In genomic region chr1:200401263-200401662, GRCh38 we compare ENCODE assay signal across 18 cellular contexts. TPM values are rescaled to one million over a fixed set of nuclear protein-coding genes. Genes with fewer than 3 reads are reported as not detected.
DNase-seq lines count a peak whose midpoint lies in the region; ATAC-seq, FAIRE-seq and TF ChIP-seq lines count a peak whose summit lies in the region.
"Had no signal": no experiment of that assay in that cellular context is flagged by ENCODE, and none has a peak within 500 bp of the region (broad histone marks: within the 10 kb centered on the region; RNA-seq: fewer than 3 reads in every experiment).

No MANE protein-coding gene starts in this region.

- H3K79me2 ChIP-seq in smooth muscle cell (ENCODE audit: low read depth): peaks cover 48% of the 10 kb centered on the region

- H3K4me3 Mint-ChIP-seq in T-helper 17 cell: no peak overlapping the region
- H3K4me3 Mint-ChIP-seq in activated T-helper 1 cell treated with anti-CD3 and anti-CD28 coated beads, Interleukin-12 subunit alpha, Interleukin-12 subunit beta, Interleukin-2, Interleukin-4 antibody, amounts not matched to agents 30 ng/mL and 10 ng/mL and 1 ng/mL, durations not matched to agents 14 hours and 24 hours and 36 hours: no peak overlapping the region
- H3K4me3 Mint-ChIP-seq: CD14-positive monocyte had no signal

- peaks cover 26% of the 10 kb centered on the region for H3K4me1 ChIP-seq in smooth muscle cell (ENCODE audit: low read depth)

- H3K9me3 ChIP-seq in T-helper 17 cell (ENCODE audit: control insufficient read depth, low read length, poor library complexity, severe bottlenecking) (no peaks in the 10 kb centered on the region), smooth muscle cell (replicated peaks; ENCODE audit: low read depth) (no peaks in the 10 kb centered on the region)
- H3K9me3 ChIP-seq: SJSA1 had no signal

- no peak for TF ChIP-seq CTCF in smooth muscle cell (IDR thresholded peaks at IDR 0.05; ENCODE audit: borderline replicate concordance, insufficient read depth, poor library complexity, severe bottlenecking)

- peaks cover 8% of the 10 kb centered on the region for H3F3A ChIP-seq in smooth muscle cell (ENCODE audit: low read depth)

- H3K4me2 ChIP-seq in smooth muscle cell: peak overlapping the region; percentile 27
- H3K4me2 ChIP-seq: PC-9 had no signal

- no peaks in the 10 kb centered on the region for H3K27me3 Mint-ChIP-seq in T-helper 17 cell
- H3K27me3 Mint-ChIP-seq in activated T-helper 1 cell treated with anti-CD3 and anti-CD28 coated beads, Interleukin-12 subunit alpha, Interleukin-12 subunit beta, Interleukin-2, Interleukin-4 antibody, amounts not matched to agents 30 ng/mL and 10 ng/mL and 1 ng/mL, durations not matched to agents 14 hours and 24 hours and 36 hours (ENCODE audit: insufficient read depth): no peaks in the 10 kb centered on the region

- intact Hi-C loops in activated T-helper 1 cell treated with anti-CD3 and anti-CD28 coated beads, Interleukin-12 subunit alpha, Interleukin-12 subunit beta, Interleukin-2, Interleukin-4 antibody, amounts not matched to agents 30 ng/mL and 10 ng/mL and 1 ng/mL, durations not matched to agents 14 hours and 24 hours and 36 hours (cut with micrococcal nuclease): no loop called here

- no peak for ATAC-seq in T-helper 17 cell
- ATAC-seq in left lobe of liver: peak; percentile 77
- no peak for ATAC-seq in HG03457 (IDR thresholded peaks at IDR 0.05; ENCODE audit: unreplicated experiment)
- ATAC-seq in HG03108 (IDR thresholded peaks at IDR 0.05; ENCODE audit: unreplicated experiment): no peak

- H3K27me3 ChIP-seq in smooth muscle cell (ENCODE audit: low read depth): no peaks in the 10 kb centered on the region
- H3K27me3 ChIP-seq: SJSA1 had no signal

- peak overlapping the region; percentile 81 for H3K27ac Mint-ChIP-seq in T-helper 17 cell
- no peak overlapping the region for H3K27ac Mint-ChIP-seq in activated T-helper 1 cell treated with anti-CD3 and anti-CD28 coated beads, Interleukin-12 subunit alpha, Interleukin-12 subunit beta, Interleukin-2, Interleukin-4 antibody, amounts not matched to agents 30 ng/mL and 10 ng/mL and 1 ng/mL, durations not matched to agents 14 hours and 24 hours and 36 hours

- DNase-seq in GM18507 (ENCODE audit: extremely low spot score, insufficient read length, low read depth): no peak
- DNase-seq in T-helper 17 cell: no peak
- DNase-seq in left lobe of liver (ENCODE audit: low spot score): no peak
- no peak for DNase-seq in smooth muscle cell (lab: John Stamatoyannopoulos, UW; ENCODE audit: unreplicated experiment)
- no peak for DNase-seq in activated T-helper 1 cell treated with anti-CD3 and anti-CD28 coated beads, Interleukin-12 subunit alpha, Interleukin-12 subunit beta, Interleukin-2, Interleukin-4 antibody, amounts not matched to agents 30 ng/mL and 10 ng/mL and 1 ng/mL, durations not matched to agents 14 hours and 24 hours and 36 hours (ENCODE audit: low spot score)
- DNase-seq in stimulated activated naive CD4-positive, alpha-beta T cell (lab: John Stamatoyannopoulos, UW): no peak
- DNase-seq: NCI-H1436, NCI-H2029, NCI-H2171, NCI-H510A, NCI-H82, PC-9 had no signal

- WGBS in smooth muscle cell (ENCODE audit: low lambda C conversion rate): 70% methylated on average over 2 of the region's 2 CpGs

- FAIRE-seq in GM18507 (lab: Jason Lieb, UNC): peak; percentile 38
- FAIRE-seq: GM12892, HTR-8/SVneo had no signal

- H3K9ac ChIP-seq in smooth muscle cell (ENCODE audit: low read depth): no peak overlapping the region

- H3K36me3 ChIP-seq in smooth muscle cell (ENCODE audit: low read depth): no peaks in the 10 kb centered on the region

- H3K27ac ChIP-seq in smooth muscle cell (ENCODE audit: low read depth): peak overlapping the region; percentile 0
- H3K27ac ChIP-seq: PC-9, SJSA1 had no signal

- peaks cover 56% of the 10 kb centered on the region for H4K20me1 ChIP-seq in smooth muscle cell (ENCODE audit: low read depth)

- H3K4me1 Mint-ChIP-seq in T-helper 17 cell: peaks cover 17% of the 10 kb centered on the region
- peaks cover 23% of the 10 kb centered on the region for H3K4me1 Mint-ChIP-seq in activated T-helper 1 cell treated with anti-CD3 and anti-CD28 coated beads, Interleukin-12 subunit alpha, Interleukin-12 subunit beta, Interleukin-2, Interleukin-4 antibody, amounts not matched to agents 30 ng/mL and 10 ng/mL and 1 ng/mL, durations not matched to agents 14 hours and 24 hours and 36 hours (ENCODE audit: low read depth)

- no peak overlapping the region for H3K4me3 ChIP-seq in smooth muscle cell
- H3K4me3 ChIP-seq: PC-9, SJSA1 had no signal

- H3K36me3 Mint-ChIP-seq in T-helper 17 cell (ENCODE audit: low read depth): peaks cover 5% of the 10 kb centered on the region
- peaks cover 41% of the 10 kb centered on the region for H3K36me3 Mint-ChIP-seq in activated T-helper 1 cell treated with anti-CD3 and anti-CD28 coated beads, Interleukin-12 subunit alpha, Interleukin-12 subunit beta, Interleukin-2, Interleukin-4 antibody, amounts not matched to agents 30 ng/mL and 10 ng/mL and 1 ng/mL, durations not matched to agents 14 hours and 24 hours and 36 hours (ENCODE audit: low read depth)

- no peak overlapping the region for H2AFZ ChIP-seq in smooth muscle cell (ENCODE audit: low read depth)
- H2AFZ ChIP-seq: PC-9 had no signal

- no peaks in the 10 kb centered on the region for H3K9me3 Mint-ChIP-seq in activated T-helper 1 cell treated with anti-CD3 and anti-CD28 coated beads, Interleukin-12 subunit alpha, Interleukin-12 subunit beta, Interleukin-2, Interleukin-4 antibody, amounts not matched to agents 30 ng/mL and 10 ng/mL and 1 ng/mL, durations not matched to agents 14 hours and 24 hours and 36 hours
- H3K9me3 Mint-ChIP-seq: CD14-positive monocyte had no signal

RNA-seq across cellular contexts. Expression of gene ZNF281, which starts 8.6 kb away (rescaled TPM):
- total RNA-seq in T-helper 17 cell (10 to 100 TPM; 21.9 to 28.7 TPM), left lobe of liver (13.7 TPM), smooth muscle cell (59.4 and 64.4 TPM in 2 replicates)
- 34.4 and 35.0 TPM in 2 replicates for polyA plus RNA-seq in smooth muscle cell
- total RNA-seq in activated T-helper 1 cell treated with anti-CD3 and anti-CD28 coated beads, Interleukin-12 subunit alpha, Interleukin-12 subunit beta, Interleukin-2, Interleukin-4 antibody, amounts not matched to agents 30 ng/mL and 10 ng/mL and 1 ng/mL, durations not matched to agents 14 hours and 24 hours and 36 hours: 23.5 and 24.1 TPM in 2 replicates
